19 cellular contexts compared by ENCODE assay signal in the genomic region with DNA sequence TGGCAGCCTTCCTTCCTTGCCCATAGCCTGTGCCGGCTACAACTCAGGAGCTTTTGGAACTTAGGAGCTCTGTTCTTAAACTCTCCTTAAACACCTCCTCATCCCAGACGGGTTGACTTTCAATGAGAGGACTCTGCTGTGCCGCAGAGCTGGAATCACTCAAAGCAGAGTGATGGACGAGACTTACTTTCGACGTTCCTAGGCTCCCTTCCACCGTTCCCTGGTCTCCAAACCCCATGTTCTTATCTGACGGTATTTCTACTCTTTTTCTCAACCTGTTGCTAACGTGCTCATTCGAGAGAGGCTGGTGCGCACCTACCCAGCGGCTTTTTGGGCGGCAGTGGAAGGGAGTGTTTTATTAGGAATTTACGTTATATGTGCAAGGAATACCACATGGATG.
A peak's percentile ranks its signal among the peaks of the same experiment; 100 is the strongest.
DNase-seq lines count a peak whose midpoint lies in the region; ATAC-seq and TF ChIP-seq lines count a peak whose summit lies in the region.
"Had no signal": no experiment of that assay in that cellular context is flagged by ENCODE, and none has a peak within 500 bp of the region (broad histone marks: within the 10 kb centered on the region; RNA-seq: fewer than 3 reads in every experiment).

No MANE protein-coding gene starts in this region.

- no peaks in the 10 kb centered on the region for H3F3A ChIP-seq in GM23338 (replicated peaks; ENCODE audit: low read depth)

- peaks cover 77% of the 10 kb centered on the region for H3K4me1 Mint-ChIP-seq in GM23338

- H3K36me3 Mint-ChIP-seq in GM23338 (ENCODE audit: low read depth) = no peaks in the 10 kb centered on the region

- H3K27me3 ChIP-seq in GM23338 (ENCODE audit: insufficient read depth) (no peaks in the 10 kb centered on the region), adipocyte (replicated peaks; ENCODE audit: control insufficient read depth, insufficient read depth, low read length) (no peaks in the 10 kb centered on the region), lung (ENCODE audit: control insufficient read depth, insufficient read depth) (no peaks in the 10 kb centered on the region), stomach smooth muscle (ENCODE audit: control insufficient read depth in 1 of 2, insufficient read depth in 2 of 2, low read length in 2 of 2) (no peaks in the 10 kb centered on the region)
- H3K27me3 ChIP-seq: adrenal gland had no signal

- no peak for ATAC-seq in GM23338
- no peak for ATAC-seq in lung (ENCODE audit: insufficient read depth, low FRiP score)
- ATAC-seq in HG03039 (IDR thresholded peaks at IDR 0.05; ENCODE audit: unreplicated experiment) = no peak
- ATAC-seq in GM18858 (IDR thresholded peaks at IDR 0.05; ENCODE audit: unreplicated experiment) = no peak
- ATAC-seq: activated CD4-positive, CD25-positive, alpha-beta regulatory T cell treated with anti-CD3 and anti-CD28 coated beads, Interleukin-2, amount 50 U/mL, for 24 hours had no signal

- 91 to 92% methylated on average over 14 of the region's 14 CpGs for WGBS in lung, 2 donors

- peak overlapping the region; percentile 43 for H2AFZ ChIP-seq in GM23338

- no peaks in the 10 kb centered on the region for H4K20me1 ChIP-seq in GM23338 (replicated peaks; ENCODE audit: insufficient read depth)

- DNase-seq in GM23338 (ENCODE audit: low spot score) (no peak), adipocyte (ENCODE audit: low read depth) (no peak), lung (ENCODE audit: low spot score) (no peak), T1000 (lab: John Stamatoyannopoulos, UW) (no peak), NCI-H774 (lab: John Stamatoyannopoulos, UW) (no peak)
- DNase-seq: CD4-positive, alpha-beta T cell; naive B cell; NCI-H1436 treated with DMSO at 0.1 percent for 48 hours; occipital lobe had no signal

- peak overlapping the region; percentile 87 for H3K9ac ChIP-seq in adipocyte (ENCODE audit: low read length)
- H3K9ac ChIP-seq in stomach smooth muscle (ENCODE audit: low read length in 2 of 2) = peak overlapping the region in 1 of 2 donors; percentile 16

- H3K36me3 ChIP-seq in GM23338 (ENCODE audit: insufficient read depth) = no peaks in the 10 kb centered on the region
- H3K36me3 ChIP-seq in adipocyte (ENCODE audit: control insufficient read depth, insufficient read depth, low read length, severe bottlenecking) = no peaks in the 10 kb centered on the region
- no peaks in the 10 kb centered on the region for H3K36me3 ChIP-seq in lung (ENCODE audit: control insufficient read depth in 2 of 2, insufficient read depth in 2 of 2, low read length in 2 of 2)
- H3K36me3 ChIP-seq in stomach smooth muscle (ENCODE audit: control insufficient read depth in 2 of 2, insufficient read depth in 2 of 2, low read length in 2 of 2) = no peaks in the 10 kb centered on the region
- H3K36me3 ChIP-seq: adrenal gland, lower lobe of right lung had no signal

- H3K79me2 ChIP-seq in GM23338 (replicated peaks; ENCODE audit: insufficient read depth) = no peaks in the 10 kb centered on the region

- H3K4me3 ChIP-seq in GM23338 (no peak overlapping the region), adipocyte (ENCODE audit: low read length) (no peak overlapping the region), lung (no peak overlapping the region), stomach smooth muscle (ENCODE audit: low read length in 2 of 2) (no peak overlapping the region)
- H3K4me3 ChIP-seq: adrenal gland, K562, lower lobe of right lung had no signal

- H3K4me3 Mint-ChIP-seq in GM23338 = no peak overlapping the region
- H3K4me3 Mint-ChIP-seq: activated CD8-positive, alpha-beta T cell treated with anti-CD3 and anti-CD28 coated beads, Interleukin-2, amount 10 ng/mL, durations not matched to agents 7 days and 5 days; activated T-cell treated with anti-CD3 and anti-CD28 coated beads, Interleukin-2, amount 50 U/mL, for 24 hours; CD4-positive, alpha-beta T cell; dendritic cell treated with granulocyte-macrophage colony-stimulating factor and Interleukin-4, amounts not matched to agents 40 ng/mL and 50 ng/mL, for 4 days had no signal

- H3K27me3 Mint-ChIP-seq in GM23338 (ENCODE audit: insufficient read depth, low read depth, poor library complexity) = peaks cover 8% of the 10 kb centered on the region

- TF ChIP-seq CTCF in GM23338 (conservative IDR thresholded peaks at IDR 0.05; ENCODE audit: low read depth in 2 of 2) = no peak
- no peak for TF ChIP-seq CTCF in lung (IDR thresholded peaks at IDR 0.05; ENCODE audit: control extremely low read depth, extremely low read depth)

- H3K9me3 ChIP-seq in adipocyte (ENCODE audit: control insufficient read depth, low read length) (no peaks in the 10 kb centered on the region), lung (ENCODE audit: control insufficient read depth in 2 of 2, insufficient read depth in 1 of 2, low read length in 1 of 2) (no peaks in the 10 kb centered on the region), stomach smooth muscle (ENCODE audit: control insufficient read depth in 2 of 2, low read length in 2 of 2) (no peaks in the 10 kb centered on the region)
- H3K9me3 ChIP-seq: adrenal gland, lower lobe of right lung had no signal

- H3K27ac ChIP-seq in GM23338 (ENCODE audit: low read depth) = no peak overlapping the region
- H3K27ac ChIP-seq in lung (ENCODE audit: low read depth in 1 of 2, low read length in 1 of 2) = peak overlapping the region; percentile 15 to 62
- peak overlapping the region; percentile 77 for H3K27ac ChIP-seq in stomach smooth muscle (ENCODE audit: low read length)

- H3K4me2 ChIP-seq in GM23338 = no peak overlapping the region

- no peak overlapping the region for H3K27ac Mint-ChIP-seq in GM23338
- H3K27ac Mint-ChIP-seq: activated CD8-positive, alpha-beta T cell treated with anti-CD3 and anti-CD28 coated beads, Interleukin-2, amount 10 ng/mL, durations not matched to agents 7 days and 5 days; activated T-cell treated with anti-CD3 and anti-CD28 coated beads, Interleukin-2, amount 50 U/mL, for 24 hours; CD4-positive, alpha-beta T cell had no signal

- H3K9me3 Mint-ChIP-seq in GM23338 = no peaks in the 10 kb centered on the region; the same call in 2 of the 3 replicates
- H3K9me3 Mint-ChIP-seq: CD4-positive, alpha-beta T cell had no signal

- no peaks in the 10 kb centered on the region for H3K9me2 ChIP-seq in GM23338 (ENCODE audit: insufficient read depth)

- H3K4me1 ChIP-seq in GM23338 (ENCODE audit: insufficient read depth) = peaks cover 19% of the 10 kb centered on the region
- H3K4me1 ChIP-seq in adipocyte (ENCODE audit: control insufficient read depth, insufficient read depth, low read length) = peaks cover 64% of the 10 kb centered on the region
- peaks cover 12 to 33% of the 10 kb centered on the region in 2 donors for H3K4me1 ChIP-seq in lung (ENCODE audit: control insufficient read depth in 2 of 2, insufficient read depth in 2 of 2, low read length in 2 of 2)
- peaks cover 78% of the 10 kb centered on the region for H3K4me1 ChIP-seq in stomach smooth muscle (ENCODE audit: control insufficient read depth, insufficient read depth, low read length)

TF ChIP-seq in GM23338, 12 proteins besides CTCF, POLR2A, EP300 and RAD21 (continues in another document):
- TF ChIP-seq POLR2AphosphoS5 (IDR thresholded peaks at IDR 0.05; ENCODE audit: low read depth) = no peak
- no peak for TF ChIP-seq NANOG (IDR thresholded peaks at IDR 0.05; ENCODE audit: borderline replicate concordance)
- TF ChIP-seq, protein P1, sequence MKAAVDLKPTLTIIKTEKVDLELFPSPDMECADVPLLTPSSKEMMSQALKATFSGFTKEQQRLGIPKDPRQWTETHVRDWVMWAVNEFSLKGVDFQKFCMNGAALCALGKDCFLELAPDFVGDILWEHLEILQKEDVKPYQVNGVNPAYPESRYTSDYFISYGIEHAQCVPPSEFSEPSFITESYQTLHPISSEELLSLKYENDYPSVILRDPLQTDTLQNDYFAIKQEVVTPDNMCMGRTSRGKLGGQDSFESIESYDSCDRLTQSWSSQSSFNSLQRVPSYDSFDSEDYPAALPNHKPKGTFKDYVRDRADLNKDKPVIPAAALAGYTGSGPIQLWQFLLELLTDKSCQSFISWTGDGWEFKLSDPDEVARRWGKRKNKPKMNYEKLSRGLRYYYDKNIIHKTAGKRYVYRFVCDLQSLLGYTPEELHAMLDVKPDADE (IDR thresholded peaks at IDR 0.05) = no peak
- TF ChIP-seq, protein P2, sequence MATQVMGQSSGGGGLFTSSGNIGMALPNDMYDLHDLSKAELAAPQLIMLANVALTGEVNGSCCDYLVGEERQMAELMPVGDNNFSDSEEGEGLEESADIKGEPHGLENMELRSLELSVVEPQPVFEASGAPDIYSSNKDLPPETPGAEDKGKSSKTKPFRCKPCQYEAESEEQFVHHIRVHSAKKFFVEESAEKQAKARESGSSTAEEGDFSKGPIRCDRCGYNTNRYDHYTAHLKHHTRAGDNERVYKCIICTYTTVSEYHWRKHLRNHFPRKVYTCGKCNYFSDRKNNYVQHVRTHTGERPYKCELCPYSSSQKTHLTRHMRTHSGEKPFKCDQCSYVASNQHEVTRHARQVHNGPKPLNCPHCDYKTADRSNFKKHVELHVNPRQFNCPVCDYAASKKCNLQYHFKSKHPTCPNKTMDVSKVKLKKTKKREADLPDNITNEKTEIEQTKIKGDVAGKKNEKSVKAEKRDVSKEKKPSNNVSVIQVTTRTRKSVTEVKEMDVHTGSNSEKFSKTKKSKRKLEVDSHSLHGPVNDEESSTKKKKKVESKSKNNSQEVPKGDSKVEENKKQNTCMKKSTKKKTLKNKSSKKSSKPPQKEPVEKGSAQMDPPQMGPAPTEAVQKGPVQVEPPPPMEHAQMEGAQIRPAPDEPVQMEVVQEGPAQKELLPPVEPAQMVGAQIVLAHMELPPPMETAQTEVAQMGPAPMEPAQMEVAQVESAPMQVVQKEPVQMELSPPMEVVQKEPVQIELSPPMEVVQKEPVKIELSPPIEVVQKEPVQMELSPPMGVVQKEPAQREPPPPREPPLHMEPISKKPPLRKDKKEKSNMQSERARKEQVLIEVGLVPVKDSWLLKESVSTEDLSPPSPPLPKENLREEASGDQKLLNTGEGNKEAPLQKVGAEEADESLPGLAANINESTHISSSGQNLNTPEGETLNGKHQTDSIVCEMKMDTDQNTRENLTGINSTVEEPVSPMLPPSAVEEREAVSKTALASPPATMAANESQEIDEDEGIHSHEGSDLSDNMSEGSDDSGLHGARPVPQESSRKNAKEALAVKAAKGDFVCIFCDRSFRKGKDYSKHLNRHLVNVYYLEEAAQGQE (IDR thresholded peaks at IDR 0.05; ENCODE audit: unreplicated experiment) = no peak
